1 cellular context compared by ENCODE assay signal in genomic region chr5:139696167-139696893, GRCh38.
TF ChIP-seq lines count a peak whose summit lies in the region.

No MANE protein-coding gene starts in this region.

TF ChIP-seq in K562, 482 proteins besides CTCF, POLR2A, EP300 and RAD21 (continued from another document and continues in another):
- TF ChIP-seq CHD7 (IDR thresholded peaks at IDR 0.05; ENCODE audit: low read depth, low read length) (no peak), ZNF354B (CRISPR knock-in tag; IDR thresholded peaks at IDR 0.05) (no peak), ZNF76 (CRISPR knock-in tag; IDR thresholded peaks at IDR 0.05; ENCODE audit: borderline replicate concordance) (no peak), L3MBTL2 (IDR thresholded peaks at IDR 0.05) (peak; percentile 69), TAF15 (IDR thresholded peaks at IDR 0.05; ENCODE audit: low read depth, low read length) (no peak), MTF1 (CRISPR knock-in tag; IDR thresholded peaks at IDR 0.05; ENCODE audit: borderline replicate concordance) (no peak), PRMT5 (CRISPR knock-in tag; IDR thresholded peaks at IDR 0.05) (no peak), MNT (conservative IDR thresholded peaks at IDR 0.05) (peak; percentile 39 to 73), ZNF639 (CRISPR knock-in tag; conservative IDR thresholded peaks at IDR 0.05 in 1 of 2, IDR thresholded peaks at IDR 0.05 in 1 of 2) (0 out of 4 replicates have a peak, but pooled peaks of 1 of the 2 experiments have one; percentile 53), BCL6 (CRISPR knock-in tag; IDR thresholded peaks at IDR 0.05) (no peak), HOMEZ (CRISPR knock-in tag; IDR thresholded peaks at IDR 0.05) (no peak), HDAC3 (IDR thresholded peaks at IDR 0.05; ENCODE audit: borderline replicate concordance, partially characterized antibody) (no peak), ATF4 (CRISPR knock-in tag; IDR thresholded peaks at IDR 0.05) (peak; percentile 51; the same call in 1 of the 2 replicates), ZNF766 (CRISPR knock-in tag; conservative IDR thresholded peaks at IDR 0.05) (0 out of 2 replicates have a peak, but pooled peaks have one; percentile 8), HLTF (IDR thresholded peaks at IDR 0.05) (no peak), SRSF9 (IDR thresholded peaks at IDR 0.05; ENCODE audit: borderline replicate concordance, low read depth, low read length) (no peak), KDM1A (IDR thresholded peaks at IDR 0.05) (peak; percentile 75 to 79), TAF7 (tag; IDR thresholded peaks at IDR 0.05) (no peak), PCBP2 (IDR thresholded peaks at IDR 0.05; ENCODE audit: low read depth, low read length, poor library complexity, severe bottlenecking) (no peak), ATF2 (CRISPR knock-in tag; IDR thresholded peaks at IDR 0.05) (no peak), FOXA1 (IDR thresholded peaks at IDR 0.05; ENCODE audit: borderline replicate concordance) (no peak), XRCC3 (IDR thresholded peaks at IDR 0.05) (no peak), NBN (IDR thresholded peaks at IDR 0.05; ENCODE audit: low read depth) (peak; percentile 52; the same call in 1 of the 2 replicates), POLR3A (IDR thresholded peaks at IDR 0.05; ENCODE audit: borderline replicate concordance, extremely low read depth, insufficient read depth, insufficient read length) (no peak), CBFA2T3 (IDR thresholded peaks at IDR 0.05) (no peak), ZNF695 (CRISPR knock-in tag; IDR thresholded peaks at IDR 0.05) (no peak), BRCA1 (IDR thresholded peaks at IDR 0.05) (no peak), BRCA1 (CRISPR knock-in tag; IDR thresholded peaks at IDR 0.05) (no peak), PURB (CRISPR knock-in tag; IDR thresholded peaks at IDR 0.05; ENCODE audit: low read depth) (no peak), SMC3 (conservative IDR thresholded peaks at IDR 0.05; ENCODE audit: insufficient read depth, low read depth, low read length) (no peak), SMARCC2 (IDR thresholded peaks at IDR 0.05; ENCODE audit: low read depth) (no peak), POLR3G (IDR thresholded peaks at IDR 0.05; ENCODE audit: extremely low read depth, insufficient read length, insufficient replicate concordance) (no peak), ZNF830 (CRISPR knock-in tag; IDR thresholded peaks at IDR 0.05) (no peak), NR2F6 (CRISPR knock-in tag; IDR thresholded peaks at IDR 0.05) (no peak), ZNF175 (CRISPR knock-in tag; IDR thresholded peaks at IDR 0.05; ENCODE audit: low read depth) (0 out of 2 replicates have a peak, but pooled peaks have one; percentile 20), RFX1 (IDR thresholded peaks at IDR 0.05) (no peak), RBM17 (IDR thresholded peaks at IDR 0.05; ENCODE audit: borderline replicate concordance, low read depth, low read length) (no peak), MTA2 (IDR thresholded peaks at IDR 0.05; ENCODE audit: low read depth) (no peak), POLR2AphosphoS5 (IDR thresholded peaks at IDR 0.05; ENCODE audit: control insufficient read depth, insufficient read depth, low read depth, low read length) (no peak), TOE1 (IDR thresholded peaks at IDR 0.05; ENCODE audit: borderline replicate concordance) (no peak), TOE1 (CRISPR knock-in tag; IDR thresholded peaks at IDR 0.05; ENCODE audit: borderline replicate concordance, low read depth) (no peak), ARID2 (IDR thresholded peaks at IDR 0.05) (no peak), ZFPM2 (CRISPR knock-in tag; IDR thresholded peaks at IDR 0.05) (no peak), FOXP4 (CRISPR knock-in tag; IDR thresholded peaks at IDR 0.05; ENCODE audit: borderline replicate concordance) (no peak), ATF3 (IDR thresholded peaks at IDR 0.05) (peak; percentile 92), ATF3 (CRISPR knock-in tag; conservative IDR thresholded peaks at IDR 0.05) (no peak), MAFG (tag; conservative IDR thresholded peaks at IDR 0.05) (peak; percentile 66)
